ENCODE assay signal across 30 cellular contexts in the genomic region with DNA sequence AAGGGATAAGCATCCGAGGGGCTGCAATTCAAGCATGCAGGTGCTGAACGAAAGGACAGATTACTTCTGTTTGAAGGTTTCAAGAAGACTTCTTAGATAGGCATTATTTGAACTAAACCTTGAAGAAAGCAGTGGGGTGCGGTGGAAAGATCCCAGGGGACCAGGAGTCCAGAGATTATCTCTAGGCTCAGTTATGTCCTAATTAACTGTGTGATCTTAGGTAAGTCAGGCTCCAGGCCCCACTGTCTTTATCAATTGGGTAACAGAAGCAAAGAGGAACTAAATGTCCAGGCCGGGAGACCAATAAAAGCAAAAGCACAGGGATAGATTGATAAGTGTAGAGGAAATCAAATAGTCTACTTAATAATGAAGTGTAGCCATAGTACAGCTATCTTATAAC.
"Had no signal": no experiment of that assay in that cellular context is flagged by ENCODE, and none has a peak within 500 bp of the region (broad histone marks: within the 10 kb centered on the region; RNA-seq: fewer than 3 reads in every experiment).

No MANE protein-coding gene starts in this region.

- DNase-seq: activated CD4-positive, alpha-beta memory T cell treated with anti-CD3 and anti-CD28 coated beads, Interleukin-2, amount 10 ng/mL, durations not matched to agents 7 days and 5 days; activated CD4-positive, alpha-beta T cell treated with anti-CD3 and anti-CD28 coated beads for 36 hours; activated CD4-positive, alpha-beta T cell treated with anti-CD3 and anti-CD28 coated beads, Interleukin-2, amount 10 ng/mL, durations not matched to agents 7 days and 5 days; activated CD4-positive, alpha-beta T cell treated with anti-CD3 and anti-CD28 coated beads, Interleukin-2, amount 50 U/mL, for 4 hours; activated CD4-positive, CD25-positive, alpha-beta regulatory T cell; activated CD4-positive, CD25-positive, alpha-beta regulatory T cell treated with anti-CD3 and anti-CD28 coated beads, Interleukin-2, amount 50 U/mL, for 72 hours; activated CD8-positive, alpha-beta memory T cell treated with anti-CD3 and anti-CD28 coated beads, Interleukin-2, amount 50 U/mL, for 48 hours; activated gamma-delta T cell; activated naive CD4-positive, alpha-beta T cell; activated naive CD4-positive, alpha-beta T cell treated with anti-CD3 and anti-CD28 coated beads, Interleukin-2, amount 10 ng/mL, durations not matched to agents 7 days and 5 days; activated naive CD8-positive, alpha-beta T cell treated with anti-CD3 and anti-CD28 coated beads, Interleukin-2, amount 10 ng/mL, durations not matched to agents 7 days and 5 days; activated T-cell treated with anti-CD3 and anti-CD28 coated beads for 4 hours; activated T-cell treated with anti-CD3 and anti-CD28 coated beads, Interleukin-2, amount 50 U/mL, for 24 hours; activated T-cell treated with anti-CD3 and anti-CD28 coated beads, Interleukin-2, amount 50 U/mL, for 72 hours; central memory CD4-positive, alpha-beta T cell; cerebellar nuclear complex; cortex of kidney; dermis blood vessel endothelial cell; effector CD4-positive, alpha-beta T cell; effector memory CD8-positive, alpha-beta T cell; esophagus squamous epithelium; foreskin melanocyte; heart right ventricle; T-helper 2 cell had no signal

- H3K36me3 ChIP-seq: ascending aorta, breast epithelium, cardiac muscle cell, esophagus squamous epithelium, gastroesophageal sphincter, heart right ventricle had no signal

- H3K4me2 ChIP-seq: hepatocyte had no signal

- H3K4me1 ChIP-seq: ascending aorta, breast epithelium, gastroesophageal sphincter had no signal

- H3K27ac ChIP-seq: ascending aorta, breast epithelium, cardiac muscle cell, esophagus squamous epithelium, gastroesophageal sphincter, heart right ventricle, hepatocyte had no signal

- H3K79me2 ChIP-seq: hepatocyte had no signal

- H3K4me3 ChIP-seq: ascending aorta, breast epithelium, cardiac muscle cell, esophagus squamous epithelium, gastroesophageal sphincter, heart right ventricle, hepatocyte had no signal

- H2AFZ ChIP-seq: hepatocyte had no signal

- ATAC-seq: activated CD4-positive, alpha-beta T cell treated with anti-CD3 and anti-CD28 coated beads for 36 hours; activated naive CD4-positive, alpha-beta T cell treated with anti-CD3 and anti-CD28 coated beads, Interleukin-2, amount 50 U/mL, for 72 hours; activated T-cell treated with anti-CD3 and anti-CD28 coated beads, Interleukin-2, amount 50 U/mL, for 72 hours; effector memory CD8-positive, alpha-beta T cell; gastroesophageal sphincter; heart right ventricle had no signal

- H3K9me3 ChIP-seq: ascending aorta, breast epithelium, esophagus squamous epithelium, gastroesophageal sphincter, heart right ventricle had no signal

- H3K27me3 ChIP-seq: ascending aorta, breast epithelium, cardiac muscle cell, esophagus squamous epithelium, gastroesophageal sphincter, heart right ventricle, hepatocyte had no signal
